In the genomic region with DNA sequence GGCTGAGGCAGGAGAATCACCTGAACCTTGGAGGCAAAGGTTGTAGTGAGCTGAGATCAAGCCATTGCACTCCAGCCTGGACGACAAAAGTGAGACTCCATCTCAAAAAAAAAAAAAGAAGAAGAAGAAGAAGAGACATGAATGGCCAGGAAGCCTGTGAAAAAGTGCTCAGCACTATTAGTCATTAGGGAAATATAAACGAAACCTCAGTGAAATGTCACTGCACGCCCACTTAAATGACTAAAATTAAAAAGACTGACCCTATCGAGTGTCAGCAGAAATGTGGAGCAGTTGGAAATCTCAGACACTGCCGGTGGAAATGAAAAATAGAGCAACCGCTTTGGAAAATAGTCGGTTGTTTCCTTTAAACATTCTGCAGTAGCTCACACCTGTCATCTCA, we compare ENCODE assay signal across 18 cellular contexts. TPM values are rescaled to one million over a fixed set of nuclear protein-coding genes. Genes with fewer than 3 reads are reported as not detected.
DNase-seq lines count a peak whose midpoint lies in the region; ATAC-seq and TF ChIP-seq lines count a peak whose summit lies in the region.
"Had no signal": no experiment of that assay in that cellular context is flagged by ENCODE, and none has a peak within 500 bp of the region (broad histone marks: within the 10 kb centered on the region; RNA-seq: fewer than 3 reads in every experiment).

No MANE protein-coding gene starts in this region.

- H3K9me3 Mint-ChIP-seq in nephron progenitor cell = no peaks in the 10 kb centered on the region
- H3K9me3 Mint-ChIP-seq: activated naive CD4-positive, alpha-beta T cell treated with anti-CD3 and anti-CD28 coated beads, Interleukin-2, amount 10 ng/mL, durations not matched to agents 7 days and 5 days had no signal

- no peaks in the 10 kb centered on the region for H4K20me1 ChIP-seq in OCI-LY7 (ENCODE audit: insufficient read depth, low read length)

- 0 out of 2 replicates have a peak overlapping the region, but pooled peaks have one; percentile 22 for H3K4me2 ChIP-seq in OCI-LY7 (ENCODE audit: low read length)

- H3K27ac Mint-ChIP-seq in nephron progenitor cell = no peak overlapping the region
- H3K27ac Mint-ChIP-seq: activated CD4-positive, alpha-beta T cell treated with anti-CD3 and anti-CD28 coated beads for 36 hours; activated naive CD4-positive, alpha-beta T cell treated with anti-CD3 and anti-CD28 coated beads, Interleukin-2, amount 10 ng/mL, durations not matched to agents 7 days and 5 days had no signal

- H3K4me3 Mint-ChIP-seq in nephron progenitor cell = no peak overlapping the region
- H3K4me3 Mint-ChIP-seq: activated CD4-positive, alpha-beta T cell treated with anti-CD3 and anti-CD28 coated beads for 36 hours; activated naive CD4-positive, alpha-beta T cell treated with anti-CD3 and anti-CD28 coated beads, Interleukin-2, amount 10 ng/mL, durations not matched to agents 7 days and 5 days had no signal

- H3K79me2 ChIP-seq in OCI-LY7 (ENCODE audit: insufficient read depth, low read depth, low read length) = no peaks in the 10 kb centered on the region

- peak; percentile 30 for DNase-seq in Daoy (ENCODE audit: low read depth)
- peak; percentile 55 for DNase-seq in GM13976 (ENCODE audit: low spot score)
- DNase-seq in OCI-LY7 (ENCODE audit: low spot score) = peak; percentile 15
- DNase-seq in lower lobe of right lung = no peak
- no peak for DNase-seq in stimulated activated naive CD4-positive, alpha-beta T cell (lab: John Stamatoyannopoulos, UW)
- no peak for DNase-seq in nephron progenitor cell
- no peak for DNase-seq in activated gamma-delta T cell (lab: John Stamatoyannopoulos, UW)
- DNase-seq: activated CD4-positive, alpha-beta T cell treated with anti-CD3 and anti-CD28 coated beads for 36 hours; activated CD8-positive, alpha-beta memory T cell treated with anti-CD3 and anti-CD28 coated beads, Interleukin-2, amount 50 U/mL, for 48 hours; activated naive CD4-positive, alpha-beta T cell treated with anti-CD3 and anti-CD28 coated beads, Interleukin-2, amount 10 ng/mL, durations not matched to agents 7 days and 5 days; NCI-H1048; pancreas; sigmoid colon; stimulated activated CD4-positive, alpha-beta T cell treated with anti-CD3 and anti-CD28 coated beads, Interleukin-2, amount 100 ng/mL, for 48 hours; T-helper 9 cell; testis had no signal

- H3K9me3 ChIP-seq in OCI-LY7 (ENCODE audit: low read length) (no peaks in the 10 kb centered on the region), lower lobe of right lung (no peaks in the 10 kb centered on the region)
- H3K9me3 ChIP-seq: pancreas, sigmoid colon, testis had no signal

- H3K4me1 ChIP-seq in OCI-LY7 (ENCODE audit: insufficient read depth, low read length, poor library complexity, severe bottlenecking) (peaks cover 29% of the 10 kb centered on the region), lower lobe of right lung (peaks cover 4% of the 10 kb centered on the region)
- H3K4me1 ChIP-seq: sigmoid colon, testis had no signal

- no peaks in the 10 kb centered on the region for H3K9me2 ChIP-seq in OCI-LY7 (ENCODE audit: insufficient read depth, low read length)

- peaks cover 36% of the 10 kb centered on the region for H3K27me3 Mint-ChIP-seq in nephron progenitor cell (ENCODE audit: low read depth, poor library complexity)
- H3K27me3 Mint-ChIP-seq: activated CD4-positive, alpha-beta T cell treated with anti-CD3 and anti-CD28 coated beads for 36 hours had no signal

- BruUV-seq in OCI-LY7 (replicated peaks; lab: Mats Ljungman, UMichigan) = no TSS peak

- peak overlapping the region; percentile 48; the same call in 1 of the 2 replicates for H2AFZ ChIP-seq in OCI-LY7 (ENCODE audit: low read length)

- no peak overlapping the region for H3K27ac ChIP-seq in OCI-LY7 (ENCODE audit: low read depth, low read length, poor library complexity, severe bottlenecking)
- peak overlapping the region; percentile 11 for H3K27ac ChIP-seq in lower lobe of right lung
- H3K27ac ChIP-seq: sigmoid colon, testis had no signal

- POLR2A ChIA-PET in OCI-LY7 (lab: Charles Lee) = interaction anchor here (0.7 to 0.9 kb wide), 2 partner anchors 10 to 382 kb away, joined by 3 to 4 read pairs; no protein-coding TSS in a partner anchor

- CTCF ChIA-PET in OCI-LY7 (lab: Charles Lee; ENCODE audit: unreplicated experiment) = no interaction called here

- intact Hi-C loops in OCI-LY7 (cut with micrococcal nuclease; ENCODE audit: unreplicated experiment) (no loop called here), lower lobe of right lung (cut with DNase I) (no loop called here)

- no peaks in the 10 kb centered on the region for H3K36me3 ChIP-seq in OCI-LY7 (ENCODE audit: insufficient read depth, low read length)
- H3K36me3 ChIP-seq in lower lobe of right lung = no peaks in the 10 kb centered on the region
- H3K36me3 ChIP-seq: pancreas, sigmoid colon had no signal

- peaks cover 4% of the 10 kb centered on the region for H3K27me3 ChIP-seq in lower lobe of right lung (ENCODE audit: low read depth)
- H3K27me3 ChIP-seq: pancreas, sigmoid colon, testis had no signal

- no peak for TF ChIP-seq CTCF in GM13976 (IDR thresholded peaks at IDR 0.05; ENCODE audit: borderline replicate concordance, control extremely low read depth, extremely low read depth, insufficient read depth, missing control alignments)
- no peak for TF ChIP-seq CTCF in OCI-LY7 (conservative IDR thresholded peaks at IDR 0.05; ENCODE audit: low read length)
- TF ChIP-seq CTCF in lower lobe of right lung (IDR thresholded peaks at IDR 0.05) = no peak
- TF ChIP-seq CTCF in nephron progenitor cell (IDR thresholded peaks at IDR 0.05) = no peak

- H3K36me3 Mint-ChIP-seq in nephron progenitor cell (ENCODE audit: low read depth) = no peaks in the 10 kb centered on the region
- H3K36me3 Mint-ChIP-seq: activated naive CD4-positive, alpha-beta T cell treated with anti-CD3 and anti-CD28 coated beads, Interleukin-2, amount 10 ng/mL, durations not matched to agents 7 days and 5 days had no signal

- ATAC-seq in lower lobe of right lung = no peak
- ATAC-seq: activated CD4-positive, alpha-beta T cell treated with anti-CD3 and anti-CD28 coated beads for 36 hours; Panc1; pancreas had no signal

- H3K4me3 ChIP-seq in OCI-LY7 (ENCODE audit: low read depth, low read length, poor library complexity, severe bottlenecking) (no peak overlapping the region), lower lobe of right lung (no peak overlapping the region)
- H3K4me3 ChIP-seq: pancreas, sigmoid colon, testis had no signal

- H3K4me1 Mint-ChIP-seq in nephron progenitor cell = peaks cover 11% of the 10 kb centered on the region

- in situ Hi-C loops in GM13976 (cut with MboI; ENCODE audit: low sequenced_read_pairs, unreplicated experiment) = no loop called here

RNA-seq across cellular contexts. Expression of gene TYROBP, which starts 5.5 kb away (rescaled TPM):
- not detected in 2 replicates for total RNA-seq in Daoy (2014; rRNA removed; shearing (Covaris generic))
- total RNA-seq in OCI-LY7 (2014; rRNA removed; shearing (Covaris generic)) = not detected in 2 replicates
- not detected in 2 replicates for total RNA-seq in OCI-LY7 (2022)
- total RNA-seq in lower lobe of right lung = 460 TPM
- total RNA-seq: activated CD4-positive, alpha-beta T cell treated with anti-CD3 and anti-CD28 coated beads for 36 hours; lung microvascular endothelial cell had no signal

RNA-seq across cellular contexts. Expression of gene HCST, which starts 11.3 kb away (rescaled TPM):
- total RNA-seq in Daoy (2014; rRNA removed; shearing (Covaris generic)) = not detected in 2 replicates
- total RNA-seq in OCI-LY7 (2014; rRNA removed; shearing (Covaris generic)) = 8.1 and 15.0 TPM in 2 replicates
- 25.2 and 36.0 TPM in 2 replicates for total RNA-seq in OCI-LY7 (2022)
- 43.3 TPM for total RNA-seq in lower lobe of right lung

RNA-seq across cellular contexts. Expression of gene NFKBID, which starts 13.2 kb away (rescaled TPM):
- 8.5 and 33.9 TPM in 2 replicates for total RNA-seq in Daoy (2014; rRNA removed; shearing (Covaris generic))
- 48.6 and 57.4 TPM in 2 replicates for total RNA-seq in OCI-LY7 (2014; rRNA removed; shearing (Covaris generic))
- total RNA-seq in OCI-LY7 (2022) = 40.5 and 42.6 TPM in 2 replicates
- total RNA-seq in lower lobe of right lung = 17.2 TPM

RNA-seq across cellular contexts. Expression of gene LRFN3, which starts 22.6 kb away (rescaled TPM):
- total RNA-seq in Daoy (2014; rRNA removed; shearing (Covaris generic)) = 1.2 and 1.4 TPM in 2 replicates
- 2.8 and 3.1 TPM in 2 replicates for total RNA-seq in OCI-LY7 (2014; rRNA removed; shearing (Covaris generic))
- total RNA-seq in OCI-LY7 (2022) = 3.4 and 6.0 TPM in 2 replicates
- total RNA-seq in lower lobe of right lung = 14.6 TPM

RNA-seq across cellular contexts. Expression of gene APLP1, which starts 45.2 kb away (rescaled TPM):
- 2.5 and 6.5 TPM in 2 replicates for total RNA-seq in Daoy (2014; rRNA removed; shearing (Covaris generic))
- 0.13 TPM in 1 of 2 replicates, not detected in the other for total RNA-seq in OCI-LY7 (2014; rRNA removed; shearing (Covaris generic))
- total RNA-seq in OCI-LY7 (2022) (0.70 and 1.2 TPM in 2 replicates), lower lobe of right lung (2.1 TPM)

Comparison
In these comparisons a context has a peak if more than half of its experiments do, and no peak if none do; other contexts are left out.
1. DNase-seq: peak in Daoy (single experiment), GM13976 (single experiment) and OCI-LY7 (single experiment); none in lower lobe of right lung (single experiment), stimulated activated naive CD4-positive, alpha-beta T cell (0 of 6), nephron progenitor cell (single experiment) and activated gamma-delta T cell (single experiment).
2. RNA of gene TYROBP, which starts 5.5 kb away (total RNA-seq): 460 TPM in lower lobe of right lung (single experiment); not detected in Daoy and not detected in OCI-LY7; every median in the first group is over 100 times any median in the second.